Comparison of ENCODE assay signal across 8 cellular contexts in the genomic region with DNA sequence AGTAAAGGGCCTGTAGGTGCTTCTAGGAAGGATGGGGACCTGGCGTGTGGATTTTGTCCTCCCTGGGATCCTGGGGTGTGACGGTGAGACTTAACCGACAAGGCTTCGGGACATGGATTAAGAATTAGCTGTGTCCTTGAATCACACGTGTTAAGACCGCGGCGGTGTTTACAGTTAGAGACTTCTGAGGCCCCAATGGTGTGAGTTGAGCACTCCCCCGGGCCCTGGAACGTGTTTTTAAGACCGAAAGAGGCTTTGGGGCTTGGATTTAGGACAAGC. TPM values are rescaled to one million over a fixed set of nuclear protein-coding genes. Genes with fewer than 3 reads are reported as not detected.
DNase-seq lines count a peak whose midpoint lies in the region; ATAC-seq, FAIRE-seq and TF ChIP-seq lines count a peak whose summit lies in the region.

No MANE protein-coding gene starts in this region.

- FAIRE-seq in RCC 7860 (lab: Jason Lieb, UNC), result no peak

- peak overlapping the region; percentile 24 for H3K27ac Mint-ChIP-seq in Calu3 (ENCODE audit: unreplicated experiment)

- CTCF ChIA-PET in Calu3 (lab: Charles Lee), result interaction anchor here (0.6 kb wide), 1 partner anchor 25 kb away, joined by 4 read pairs; no protein-coding TSS in a partner anchor

- H3K9ac ChIP-seq in OCI-LY1 (ENCODE audit: low read length), result no peak overlapping the region; the same call in 1 of the 2 replicates

- BruUV-seq in Calu3 (replicated peaks; lab: Mats Ljungman, UMichigan), result no TSS peak

- H3K4me1 Mint-ChIP-seq in Calu3 (ENCODE audit: low read depth, unreplicated experiment), result peaks cover 18% of the 10 kb centered on the region

- ATAC-seq in HG03159 (IDR thresholded peaks at IDR 0.05; ENCODE audit: unreplicated experiment) (no peak), GM18519 (IDR thresholded peaks at IDR 0.05; ENCODE audit: low FRiP score, unreplicated experiment) (no peak)

- H3K4me2 ChIP-seq in OCI-LY1 (ENCODE audit: low read length) (peak overlapping the region; percentile 90), osteoblast (ENCODE audit: insufficient read depth, low read length) (peak overlapping the region; percentile 92)

- no peak overlapping the region for H2AFZ ChIP-seq in OCI-LY1 (ENCODE audit: low read length)
- peak overlapping the region; percentile 92 for H2AFZ ChIP-seq in osteoblast (ENCODE audit: low read length)

- H4K20me1 ChIP-seq in OCI-LY1 (ENCODE audit: insufficient read depth, low read length), result no peaks in the 10 kb centered on the region
- H4K20me1 ChIP-seq in osteoblast (ENCODE audit: insufficient read depth, low read length), result peaks cover 15% of the 10 kb centered on the region

- TF ChIP-seq CTCF in Calu3 (IDR thresholded peaks at IDR 0.05; ENCODE audit: unreplicated experiment), result no peak
- TF ChIP-seq CTCF in OCI-LY1 (IDR thresholded peaks at IDR 0.05; ENCODE audit: low read length), result no peak
- no peak for TF ChIP-seq CTCF in epithelial cell of esophagus (IDR thresholded peaks at IDR 0.05; ENCODE audit: insufficient read depth, low read depth, low read length, missing control alignments)
- TF ChIP-seq CTCF in osteoblast (IDR thresholded peaks at IDR 0.05; ENCODE audit: extremely low read depth, low read depth, low read length), result no peak

- DNase-seq in Calu3 (no peak), epithelial cell of esophagus (ENCODE audit: low read depth) (no peak), osteoblast (ENCODE audit: insufficient read length, low spot score, missing footprints) (peak; percentile 56), cerebellar nuclear complex (lab: John Stamatoyannopoulos, UW) (no peak), RCC 7860 (ENCODE audit: low spot score) (no peak)

- no peaks in the 10 kb centered on the region for H3K27me3 Mint-ChIP-seq in Calu3 (ENCODE audit: unreplicated experiment)

- no peaks in the 10 kb centered on the region for H3K9me2 ChIP-seq in OCI-LY1 (ENCODE audit: low read depth, low read length)

- H3K36me3 ChIP-seq in OCI-LY1 (ENCODE audit: insufficient read depth, low read length) (no peaks in the 10 kb centered on the region), osteoblast (ENCODE audit: insufficient read depth, low read length) (no peaks in the 10 kb centered on the region)

- H3K36me3 Mint-ChIP-seq in Calu3 (ENCODE audit: insufficient read depth, unreplicated experiment), result peaks cover 53% of the 10 kb centered on the region

- no peaks in the 10 kb centered on the region for H3F3A ChIP-seq in OCI-LY1 (ENCODE audit: insufficient read depth, low read length)

- no peaks in the 10 kb centered on the region for H3K79me2 ChIP-seq in OCI-LY1 (ENCODE audit: insufficient read depth, low read length)
- peaks cover 33% of the 10 kb centered on the region for H3K79me2 ChIP-seq in osteoblast (ENCODE audit: insufficient read depth, low read length)

- peak overlapping the region; percentile 81 for H3K4me3 Mint-ChIP-seq in Calu3 (ENCODE audit: low read depth, unreplicated experiment)

- no peaks in the 10 kb centered on the region for H3K9me3 Mint-ChIP-seq in Calu3 (ENCODE audit: low read depth, unreplicated experiment)

- intact Hi-C loops in Calu3 (cut with micrococcal nuclease; ENCODE audit: unreplicated experiment), result no loop called here

- H3K9me3 ChIP-seq in OCI-LY1 (ENCODE audit: low read length) (no peaks in the 10 kb centered on the region), osteoblast (ENCODE audit: low read depth, low read length) (no peaks in the 10 kb centered on the region)

- peaks cover 12% of the 10 kb centered on the region for H3K4me1 ChIP-seq in OCI-LY1 (ENCODE audit: insufficient read depth, low read length, severe bottlenecking)
- H3K4me1 ChIP-seq in osteoblast (ENCODE audit: insufficient read depth, low read length), result peaks cover 28% of the 10 kb centered on the region

- H3K4me3 ChIP-seq in OCI-LY1 (ENCODE audit: low read depth, low read length, poor library complexity, severe bottlenecking), result peak overlapping the region; percentile 74
- peak overlapping the region; percentile 71 for H3K4me3 ChIP-seq in epithelial cell of esophagus (ENCODE audit: low read length)
- H3K4me3 ChIP-seq in osteoblast (ENCODE audit: insufficient read depth, low read length), result peak overlapping the region; percentile 86

- H3K27ac ChIP-seq in OCI-LY1 (ENCODE audit: low read depth, low read length, poor library complexity, severe bottlenecking) (no peak overlapping the region), osteoblast (ENCODE audit: low read depth, low read length) (peak overlapping the region; percentile 72)

- H3K27me3 ChIP-seq in OCI-LY1 (ENCODE audit: insufficient read depth, low read length) (peaks cover 4% of the 10 kb centered on the region; the same call in 1 of the 2 replicates), osteoblast (ENCODE audit: insufficient read depth, low read length) (no peaks in the 10 kb centered on the region)

RNA-seq across cellular contexts. Expression of gene SLC27A1, which starts 1.3 kb away (rescaled TPM):
- total RNA-seq in Calu3 (2022) (42.5 and 47.3 TPM in 2 replicates), osteoblast (47.4 and 64.4 TPM in 2 replicates)

RNA-seq across cellular contexts. Expression of gene NXNL1, which starts 8.3 kb away (rescaled TPM):
- total RNA-seq in Calu3 (2022), result not detected in 2 replicates
- total RNA-seq in osteoblast, result not detected in 2 replicates

RNA-seq across cellular contexts. Expression of gene TMEM221, which starts 20.6 kb away (rescaled TPM):
- 0.32 and 0.59 TPM in 2 replicates for total RNA-seq in Calu3 (2022)
- not detected in 2 replicates for total RNA-seq in osteoblast

RNA-seq across cellular contexts. Expression of gene PGLS, which starts 42.4 kb away (rescaled TPM):
- total RNA-seq in Calu3 (2022) (75.5 and 78.1 TPM in 2 replicates), osteoblast (84.6 and 98.1 TPM in 2 replicates)

RNA-seq across cellular contexts. Expression of gene MVB12A, which starts 49.2 kb away (rescaled TPM):
- total RNA-seq in Calu3 (2022) (35.6 and 41.1 TPM in 2 replicates), osteoblast (41.3 and 50.7 TPM in 2 replicates)
